In genomic region chr16:2968368-2968737, GRCh38 we compare ENCODE assay signal across 8 cellular contexts. TPM values are rescaled to one million over a fixed set of nuclear protein-coding genes. Genes with fewer than 3 reads are reported as not detected.
DNase-seq lines count a peak whose midpoint lies in the region; ATAC-seq and TF ChIP-seq lines count a peak whose summit lies in the region.
"Had no signal": no experiment of that assay in that cellular context is flagged by ENCODE, and none has a peak within 500 bp of the region (broad histone marks: within the 10 kb centered on the region; RNA-seq: fewer than 3 reads in every experiment).

No MANE protein-coding gene starts in this region.

- H3K4me2 ChIP-seq in GM23338: peak overlapping the region; percentile 95

- H3K27me3 ChIP-seq in GM23338 (ENCODE audit: insufficient read depth) (peaks cover 39% of the 10 kb centered on the region), endodermal cell (ENCODE audit: control insufficient read depth, insufficient read depth, low read length, poor library complexity, severe bottlenecking) (no peaks in the 10 kb centered on the region)

- TF ChIP-seq CTCF in GM23338 (conservative IDR thresholded peaks at IDR 0.05; ENCODE audit: low read depth in 2 of 2) (no peak), endodermal cell (conservative IDR thresholded peaks at IDR 0.05) (no peak)

- H3K4me1 Mint-ChIP-seq in GM23338 (peaks cover 27% of the 10 kb centered on the region), endodermal cell (peaks cover 6% of the 10 kb centered on the region)

- WGBS in endodermal cell (ENCODE audit: insufficient coverage in 1 of 2, insufficient read length in 1 of 2), 2 experiments: 49 to 58% methylated on average over 16 to 18 of the region's 18 CpGs

- H3K36me3 Mint-ChIP-seq in GM23338 (ENCODE audit: low read depth) (peaks cover 17% of the 10 kb centered on the region), endodermal cell (ENCODE audit: low read depth) (peaks cover 14% of the 10 kb centered on the region)

- peak; percentile 54 for DNase-seq in GM23338 (ENCODE audit: low spot score)
- DNase-seq in NOMO-1 treated with DMSO at 0.1 percent for 48 hours (lab: John Stamatoyannopoulos, UW; ENCODE audit: unreplicated experiment): peak; percentile 65
- DNase-seq in endodermal cell: no peak
- DNase-seq in left lobe of liver (ENCODE audit: low spot score): no peak

- no peak overlapping the region for H3K9ac ChIP-seq in endodermal cell (ENCODE audit: extremely low read depth, low read length, poor library complexity, severe bottlenecking)

- H3K4me3 Mint-ChIP-seq in GM23338 (peak overlapping the region; percentile 68), endodermal cell (peak overlapping the region; percentile 64)

- peaks cover 40% of the 10 kb centered on the region for H3F3A ChIP-seq in GM23338 (replicated peaks; ENCODE audit: low read depth)

- peak overlapping the region; percentile 85; the same call in 1 of the 2 replicates for H2AFZ ChIP-seq in GM23338

- H3K27ac ChIP-seq in GM23338 (ENCODE audit: low read depth) (no peak overlapping the region), endodermal cell (ENCODE audit: low read depth, low read length) (no peak overlapping the region), skin epidermis (peak overlapping the region in 6 of 21 experiments; percentile 33 to 85 (median 50))

- peak overlapping the region; percentile 94 for H3K4me3 ChIP-seq in GM23338
- peak overlapping the region; percentile 80 for H3K4me3 ChIP-seq in endodermal cell (ENCODE audit: low read length)
- peak overlapping the region; percentile 70 to 86 (median 74) for H3K4me3 ChIP-seq in skin epidermis

- no peak overlapping the region for H3K27ac Mint-ChIP-seq in GM23338
- no peak overlapping the region for H3K27ac Mint-ChIP-seq in endodermal cell

- no peaks in the 10 kb centered on the region for H3K9me3 Mint-ChIP-seq in GM23338
- no peaks in the 10 kb centered on the region for H3K9me3 Mint-ChIP-seq in endodermal cell

- peaks cover 47% of the 10 kb centered on the region for H3K27me3 Mint-ChIP-seq in GM23338 (ENCODE audit: insufficient read depth, low read depth, poor library complexity)
- H3K27me3 Mint-ChIP-seq in endodermal cell (ENCODE audit: insufficient read depth): peaks cover 40% of the 10 kb centered on the region

- no peaks in the 10 kb centered on the region for H3K9me2 ChIP-seq in GM23338 (ENCODE audit: insufficient read depth)

- no peak for ATAC-seq in GM23338
- no peak for ATAC-seq in HG03469 (IDR thresholded peaks at IDR 0.05; ENCODE audit: unreplicated experiment)
- ATAC-seq in left lobe of liver: no peak
- ATAC-seq in GM18909 (IDR thresholded peaks at IDR 0.05; ENCODE audit: poor library complexity, unreplicated experiment): no peak

- peaks cover 12% of the 10 kb centered on the region for H4K20me1 ChIP-seq in GM23338 (replicated peaks; ENCODE audit: insufficient read depth)

- no peaks in the 10 kb centered on the region for H3K9me3 ChIP-seq in endodermal cell (ENCODE audit: control insufficient read depth, low read length)

- no peaks in the 10 kb centered on the region for H3K79me2 ChIP-seq in GM23338 (replicated peaks; ENCODE audit: insufficient read depth)

- no peaks in the 10 kb centered on the region for H3K36me3 ChIP-seq in GM23338 (ENCODE audit: insufficient read depth)
- no peaks in the 10 kb centered on the region for H3K36me3 ChIP-seq in endodermal cell (ENCODE audit: control insufficient read depth, insufficient read depth, low read length)

- H3K4me1 ChIP-seq in GM23338 (ENCODE audit: insufficient read depth) (peaks cover 20% of the 10 kb centered on the region; the same call in 1 of the 2 replicates), endodermal cell (ENCODE audit: control insufficient read depth, insufficient read depth, low read length) (peaks cover 14% of the 10 kb centered on the region)

TF ChIP-seq in GM23338, 12 proteins besides CTCF, POLR2A, EP300 and RAD21 (continues in another document):
- TF ChIP-seq EZH2 (IDR thresholded peaks at IDR 0.05; ENCODE audit: low read depth, unreplicated experiment) (no peak), REST (IDR thresholded peaks at IDR 0.05; ENCODE audit: unreplicated experiment) (no peak), ETS1 (IDR thresholded peaks at IDR 0.05) (no peak), EZH2phosphoT487 (IDR thresholded peaks at IDR 0.05; ENCODE audit: unreplicated experiment) (no peak), NANOG (IDR thresholded peaks at IDR 0.05; ENCODE audit: borderline replicate concordance) (no peak), CREB1 (CRISPR knock-in tag; IDR thresholded peaks at IDR 0.05; ENCODE audit: low read depth) (no peak), ZNF331 (CRISPR knock-in tag; IDR thresholded peaks at IDR 0.05; ENCODE audit: low read depth) (no peak)

RNA-seq across cellular contexts. Expression of gene PAQR4, which starts 0.8 kb away (rescaled TPM):
- total RNA-seq in GM23338 (2014; rRNA removed; shearing (Covaris generic)): 17.7 and 29.3 TPM in 2 replicates
- polyA plus RNA-seq in GM23338 (2016; fragmentation: Nextera tagmentation; extraction: Ambion mirVana): 7.0 and 8.8 TPM in 2 replicates
- total RNA-seq in endodermal cell: 10 to 100 TPM; 30.5 to 32.0 TPM
- 26.0 TPM for polyA plus RNA-seq in endodermal cell (2013, experiment 1 of 2)
- polyA plus RNA-seq in endodermal cell (2013, experiment 2 of 2): 23.2 TPM
- 1.5 TPM for total RNA-seq in left lobe of liver

RNA-seq across cellular contexts. Expression of gene KREMEN2, which starts 4.3 kb away (rescaled TPM):
- 16.1 and 17.6 TPM in 2 replicates for total RNA-seq in GM23338 (2014; rRNA removed; shearing (Covaris generic))
- polyA plus RNA-seq in GM23338 (2016; fragmentation: Nextera tagmentation; extraction: Ambion mirVana): 4.7 and 4.9 TPM in 2 replicates
- total RNA-seq in endodermal cell (1 to 10 TPM; 5.0 to 8.4 TPM), left lobe of liver (not detected)
- 2.5 TPM for polyA plus RNA-seq in endodermal cell (2013, experiment 1 of 2)
- polyA plus RNA-seq in endodermal cell (2013, experiment 2 of 2): 3.9 TPM
- total RNA-seq: T-helper 1 cell treated with Interleukin-12 subunit alpha and Interleukin-12 subunit beta and Interleukin-4 antibody, amounts not matched to agents 30 ng/mL and 1 ng/mL, for 36 hours had no signal

RNA-seq across cellular contexts. Expression of gene PKMYT1, which starts 11.9 kb away (rescaled TPM):
- 82.1 and 100 TPM in 2 replicates for total RNA-seq in GM23338 (2014; rRNA removed; shearing (Covaris generic))
- polyA plus RNA-seq in GM23338 (2016; fragmentation: Nextera tagmentation; extraction: Ambion mirVana): 90.9 and 104 TPM in 2 replicates
- 100 to 1,000 TPM in 1 of 2 donors, 10 to 100 TPM in 1; 88.5 to 101 TPM for total RNA-seq in endodermal cell
- polyA plus RNA-seq in endodermal cell (2013, experiment 1 of 2): 42.5 TPM
- 36.6 TPM for polyA plus RNA-seq in endodermal cell (2013, experiment 2 of 2)
- total RNA-seq in left lobe of liver: 0.98 TPM

RNA-seq across cellular contexts. Expression of gene CLDN9, which starts 44.4 kb away (rescaled TPM):
- total RNA-seq in GM23338 (2014; rRNA removed; shearing (Covaris generic)): 1.0 and 3.0 TPM in 2 replicates
- 1.3 and 1.8 TPM in 2 replicates for polyA plus RNA-seq in GM23338 (2016; fragmentation: Nextera tagmentation; extraction: Ambion mirVana)
- total RNA-seq in endodermal cell (under 1 TPM in 1 of 2 donors, not detected in 1; 0.18 TPM), left lobe of liver (1.5 TPM)
- not detected for polyA plus RNA-seq in endodermal cell (2013, experiment 1 of 2)
- 0.12 TPM for polyA plus RNA-seq in endodermal cell (2013, experiment 2 of 2)

RNA-seq across cellular contexts. Expression of gene CLDN6, which starts 49.6 kb away (rescaled TPM):
- 961 and 1,028 TPM in 2 replicates for total RNA-seq in GM23338 (2014; rRNA removed; shearing (Covaris generic))
- 537 and 551 TPM in 2 replicates for polyA plus RNA-seq in GM23338 (2016; fragmentation: Nextera tagmentation; extraction: Ambion mirVana)
- 100 to 1,000 TPM; 404 to 572 TPM for total RNA-seq in endodermal cell
- polyA plus RNA-seq in endodermal cell (2013, experiment 1 of 2): 135 TPM
- 120 TPM for polyA plus RNA-seq in endodermal cell (2013, experiment 2 of 2)
- 0.96 TPM for total RNA-seq in left lobe of liver
- total RNA-seq: T-helper 1 cell treated with Interleukin-12 subunit alpha and Interleukin-12 subunit beta and Interleukin-4 antibody, amounts not matched to agents 30 ng/mL and 1 ng/mL, for 36 hours had no signal

Comparison
In these comparisons a context has a peak if more than half of its experiments do, and no peak if none do; other contexts are left out.
1. DNase-seq: peak in GM23338 (single experiment) and NOMO-1 treated with DMSO at 0.1 percent for 48 hours (single experiment); none in endodermal cell (single experiment) and left lobe of liver (single experiment).
2. RNA of gene PKMYT1, which starts 11.9 kb away (total RNA-seq): 88.5 to 101 TPM in endodermal cell and 82.1 to 100 TPM in GM23338; 0.98 TPM in left lobe of liver (single experiment); every median in the first group is over 10 times any median in the second.
3. Peak in every context shown above with its lines, with median percentiles within 50 percentile points of each other: H3K4me3 ChIP-seq.